8 cellular contexts compared by ENCODE assay signal in the genomic region with DNA sequence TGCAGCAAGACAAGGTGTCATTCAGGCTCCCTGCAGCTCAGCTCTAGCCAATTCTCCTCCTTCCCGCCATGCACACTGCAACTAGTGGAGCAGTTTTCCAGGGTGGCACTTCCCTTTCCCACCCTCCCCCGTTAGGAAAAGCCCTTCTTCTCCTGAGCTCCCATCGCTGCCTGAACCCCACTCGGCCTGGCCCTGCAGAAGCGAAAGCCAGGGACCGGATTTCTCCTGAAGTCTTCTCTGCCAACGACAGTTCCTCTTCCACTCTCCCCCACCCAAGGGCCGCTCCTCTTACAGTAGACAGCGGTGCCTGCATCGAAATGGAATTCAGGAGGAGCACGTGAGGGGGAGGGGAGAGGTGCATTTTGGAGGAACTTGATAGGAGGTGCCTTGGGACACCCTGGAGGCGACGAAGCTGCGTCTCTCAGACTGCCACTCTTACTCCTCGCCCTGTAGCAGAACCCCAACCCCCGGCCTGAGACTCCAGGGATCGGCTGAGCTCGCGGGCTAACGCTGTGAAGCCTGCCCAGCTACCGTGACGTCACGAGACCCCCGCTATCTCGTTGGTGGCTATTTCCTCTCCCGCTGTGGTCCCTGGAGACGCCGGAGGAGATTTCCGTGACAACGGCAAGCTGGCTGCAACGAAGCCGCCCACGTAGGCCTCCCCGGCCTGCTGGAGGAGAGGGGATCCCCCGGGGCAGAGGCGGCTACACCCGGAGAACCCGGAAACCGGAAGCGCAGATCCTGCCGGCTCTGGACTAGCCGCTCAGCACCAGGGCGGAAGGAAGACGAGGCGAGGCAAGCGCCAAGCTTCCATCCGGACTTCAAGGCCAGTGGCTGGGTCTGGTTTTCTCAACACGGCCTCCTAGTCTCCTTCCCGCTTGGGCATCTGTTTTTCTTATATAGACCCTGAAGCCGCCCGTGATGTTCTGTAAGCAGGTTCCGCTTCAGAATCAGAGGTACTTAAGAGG.
DNase-seq lines count a peak whose midpoint lies in the region; ATAC-seq and TF ChIP-seq lines count a peak whose summit lies in the region.

No MANE protein-coding gene starts in this region.

- peaks cover 52% of the 10 kb centered on the region for H3K4me1 Mint-ChIP-seq in activated naive CD4-positive, alpha-beta T cell treated with anti-CD3 and anti-CD28 coated beads, Interleukin-2, amount 10 ng/mL, durations not matched to agents 7 days and 5 days

- no peaks in the 10 kb centered on the region for H3K9me3 ChIP-seq in SJSA1 (replicated peaks)
- H3K9me3 ChIP-seq in gastroesophageal sphincter, result no peaks in the 10 kb centered on the region

- peak overlapping the region; percentile 56 for H3K4me3 ChIP-seq in HFF-Myc (replicated peaks; ENCODE audit: low read depth, low read length)
- H3K4me3 ChIP-seq in SJSA1, result peak overlapping the region; percentile 39
- H3K4me3 ChIP-seq in gastroesophageal sphincter, result peak overlapping the region; percentile 33 to 65

- H3K36me3 ChIP-seq in SJSA1 (no peaks in the 10 kb centered on the region; the same call in 1 of the 2 replicates), gastroesophageal sphincter (no peaks in the 10 kb centered on the region)

- H3K4me3 Mint-ChIP-seq in activated naive CD4-positive, alpha-beta T cell treated with anti-CD3 and anti-CD28 coated beads, Interleukin-2, amount 10 ng/mL, durations not matched to agents 7 days and 5 days, result peak overlapping the region; percentile 79

- peak overlapping the region; percentile 90 for H3K27ac Mint-ChIP-seq in activated naive CD4-positive, alpha-beta T cell treated with anti-CD3 and anti-CD28 coated beads, Interleukin-2, amount 10 ng/mL, durations not matched to agents 7 days and 5 days

- no peaks in the 10 kb centered on the region for H3K9me3 Mint-ChIP-seq in activated naive CD4-positive, alpha-beta T cell treated with anti-CD3 and anti-CD28 coated beads, Interleukin-2, amount 10 ng/mL, durations not matched to agents 7 days and 5 days

- H3K27ac ChIP-seq in SJSA1 (peak overlapping the region; percentile 100), gastroesophageal sphincter (peak overlapping the region in 3 of 4 donors; percentile 79 to 81 (median 79))

- peak; percentile 83 for DNase-seq in GM04503 (ENCODE audit: low read depth)
- DNase-seq in HFF-Myc (ENCODE audit: extremely low read depth, low read depth), result peak; percentile 95
- DNase-seq in MV-4-11 (lab: John Stamatoyannopoulos, UW), result peak; percentile 94
- DNase-seq in SJSA1 (ENCODE audit: low read depth in 1 of 2, low spot score in 2 of 2), result peak; percentile 98 to 99
- peak; percentile 95 for DNase-seq in activated naive CD4-positive, alpha-beta T cell treated with anti-CD3 and anti-CD28 coated beads, Interleukin-2, amount 10 ng/mL, durations not matched to agents 7 days and 5 days
- DNase-seq in non-pigmented ciliary epithelial cell (ENCODE audit: low read depth), result peak; percentile 88
- peak; percentile 98 for DNase-seq in superior temporal gyrus (ENCODE audit: extremely low spot score)

- no peak for TF ChIP-seq EP300 in gastroesophageal sphincter (IDR thresholded peaks at IDR 0.05)

- H3K27me3 Mint-ChIP-seq in activated naive CD4-positive, alpha-beta T cell treated with anti-CD3 and anti-CD28 coated beads, Interleukin-2, amount 10 ng/mL, durations not matched to agents 7 days and 5 days, result peaks cover 14% of the 10 kb centered on the region

- TF ChIP-seq POLR2A in gastroesophageal sphincter (IDR thresholded peaks at IDR 0.05), result peak in 1 of 2 donors; percentile 28

- 4 to 5% methylated on average over 12 to 19 of the region's 52 CpGs for WGBS in gastroesophageal sphincter (ENCODE audit: low coverage in 1 of 2), 2 donors

- peak; percentile 94 for ATAC-seq in gastroesophageal sphincter

- TF ChIP-seq CTCF in HFF-Myc (IDR thresholded peaks at IDR 0.05; ENCODE audit: low read depth, low read length, missing control alignments) (no peak), gastroesophageal sphincter (IDR thresholded peaks at IDR 0.05) (no peak)

- H3K4me1 ChIP-seq in SJSA1 (replicated peaks) (peaks cover 34% of the 10 kb centered on the region), gastroesophageal sphincter (peaks cover 0 to 34% (median 12%) of the 10 kb centered on the region in 3 donors)

- H3K27me3 ChIP-seq in SJSA1 (replicated peaks) (no peaks in the 10 kb centered on the region), gastroesophageal sphincter (no peaks in the 10 kb centered on the region)

- CTCF ChIA-PET in activated naive CD4-positive, alpha-beta T cell treated with anti-CD3 and anti-CD28 coated beads, Interleukin-2, amount 10 ng/mL, durations not matched to agents 7 days and 5 days (lab: Charles Lee), result interaction anchor here (0.7 to 6.3 kb wide), 6 partner anchors 11 to 402 kb away, joined by 3 to 56 read pairs (median 4); partner anchors contain the start of genes RALA and SUGCT

- peaks cover 1% of the 10 kb centered on the region for H3K36me3 Mint-ChIP-seq in activated naive CD4-positive, alpha-beta T cell treated with anti-CD3 and anti-CD28 coated beads, Interleukin-2, amount 10 ng/mL, durations not matched to agents 7 days and 5 days

Comparison
In these comparisons a context has a peak if more than half of its experiments do, and no peak if none do; other contexts are left out.
1. Peak in every context shown above with its lines: DNase-seq, ATAC-seq, H3K4me3 ChIP-seq and H3K27ac ChIP-seq.